In the genomic region with DNA sequence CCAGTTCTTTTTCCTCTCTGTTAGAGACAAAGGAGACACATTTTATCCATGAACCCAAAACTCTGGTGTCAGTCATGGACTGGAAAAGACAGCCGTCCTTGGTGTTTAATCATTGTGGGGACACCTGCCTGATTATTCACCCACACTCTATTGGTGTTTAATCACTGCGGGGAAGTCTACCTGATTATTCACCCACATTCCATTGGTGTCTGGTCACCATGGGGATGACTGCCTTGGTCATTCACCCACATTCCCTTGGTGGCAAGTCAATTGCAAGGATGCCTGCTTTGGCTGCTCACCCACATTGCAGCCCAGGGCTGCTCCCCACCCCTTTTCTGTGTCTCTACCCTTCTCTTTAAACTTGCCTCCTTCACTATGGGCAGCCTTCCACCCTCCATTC, we compare ENCODE assay signal across 21 cellular contexts.
"Had no signal": no experiment of that assay in that cellular context is flagged by ENCODE, and none has a peak within 500 bp of the region (broad histone marks: within the 10 kb centered on the region; RNA-seq: fewer than 3 reads in every experiment).

No MANE protein-coding gene starts in this region.

- H3K27ac ChIP-seq: adrenal gland, breast epithelium, upper lobe of right lung, WERI-Rb-1 had no signal

- DNase-seq: activated CD4-positive, alpha-beta T cell treated with anti-CD3 and anti-CD28 coated beads for 1 hour; activated CD8-positive, alpha-beta memory T cell treated with anti-CD3 and anti-CD28 coated beads for 24 hours; activated CD8-positive, alpha-beta memory T cell treated with anti-CD3 and anti-CD28 coated beads, Interleukin-2, amount 50 U/mL, for 48 hours; activated gamma-delta T cell; activated T-cell treated with anti-CD3 and anti-CD28 coated beads, Interleukin-2, amount 50 U/mL, for 72 hours; adrenal gland; cerebellar nuclear complex; cortex of kidney; effector CD4-positive, alpha-beta T cell; glutamatergic neuron; hippocampal formation; islet precursor cell; stimulated activated CD4-positive, alpha-beta T cell treated with anti-CD3 and anti-CD28 coated beads, Interleukin-12 subunit alpha, Interleukin-12 subunit beta, amount 100 ng/mL, for 4 hours; stimulated activated CD4-positive, alpha-beta T cell treated with anti-CD3 and anti-CD28 coated beads, Interleukin-1b, Interleukin-23, amount 100 ng/mL, for 48 hours; stimulated activated CD8-positive, alpha-beta memory T cell treated with anti-CD3 and anti-CD28 coated beads, Interleukin-4, amount 100 ng/mL, for 48 hours; stimulated activated naive CD4-positive, alpha-beta T cell; upper lobe of right lung; WERI-Rb-1 had no signal

- ATAC-seq: activated naive CD4-positive, alpha-beta T cell treated with anti-CD3 and anti-CD28 coated beads, Interleukin-2, amount 50 U/mL, for 72 hours; activated T-cell treated with anti-CD3 and anti-CD28 coated beads, Interleukin-2, amount 50 U/mL, for 72 hours; left lobe of liver; upper lobe of right lung had no signal
